In genomic region chr11:9210922-9211320, GRCh38 we compare ENCODE assay signal across 1 cellular context.
TF ChIP-seq lines count a peak whose summit lies in the region.

No MANE protein-coding gene starts in this region.

TF ChIP-seq in GM12878, 131 proteins besides CTCF, POLR2A, EP300 and RAD21 (continued from another document):
- TF ChIP-seq, protein P1, sequence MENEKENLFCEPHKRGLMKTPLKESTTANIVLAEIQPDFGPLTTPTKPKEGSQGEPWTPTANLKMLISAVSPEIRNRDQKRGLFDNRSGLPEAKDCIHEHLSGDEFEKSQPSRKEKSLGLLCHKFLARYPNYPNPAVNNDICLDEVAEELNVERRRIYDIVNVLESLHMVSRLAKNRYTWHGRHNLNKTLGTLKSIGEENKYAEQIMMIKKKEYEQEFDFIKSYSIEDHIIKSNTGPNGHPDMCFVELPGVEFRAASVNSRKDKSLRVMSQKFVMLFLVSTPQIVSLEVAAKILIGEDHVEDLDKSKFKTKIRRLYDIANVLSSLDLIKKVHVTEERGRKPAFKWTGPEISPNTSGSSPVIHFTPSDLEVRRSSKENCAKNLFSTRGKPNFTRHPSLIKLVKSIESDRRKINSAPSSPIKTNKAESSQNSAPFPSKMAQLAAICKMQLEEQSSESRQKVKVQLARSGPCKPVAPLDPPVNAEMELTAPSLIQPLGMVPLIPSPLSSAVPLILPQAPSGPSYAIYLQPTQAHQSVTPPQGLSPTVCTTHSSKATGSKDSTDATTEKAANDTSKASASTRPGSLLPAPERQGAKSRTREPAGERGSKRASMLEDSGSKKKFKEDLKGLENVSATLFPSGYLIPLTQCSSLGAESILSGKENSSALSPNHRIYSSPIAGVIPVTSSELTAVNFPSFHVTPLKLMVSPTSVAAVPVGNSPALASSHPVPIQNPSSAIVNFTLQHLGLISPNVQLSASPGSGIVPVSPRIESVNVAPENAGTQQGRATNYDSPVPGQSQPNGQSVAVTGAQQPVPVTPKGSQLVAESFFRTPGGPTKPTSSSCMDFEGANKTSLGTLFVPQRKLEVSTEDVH (IDR thresholded peaks at IDR 0.05; ENCODE audit: low read depth, partially characterized antibody), result no peak
- TF ChIP-seq IKZF1 (conservative IDR thresholded peaks at IDR 0.05) (peak; percentile 86), TCF7 (IDR thresholded peaks at IDR 0.05; ENCODE audit: borderline replicate concordance) (peak; percentile 84), FOS (IDR thresholded peaks at IDR 0.05; ENCODE audit: borderline replicate concordance, extremely low read depth, insufficient read length) (no peak)
